ENCODE assay signal across 1 cellular context in genomic region chr2:30236591-30237245, GRCh38.
TF ChIP-seq lines count a peak whose summit lies in the region.

No MANE protein-coding gene starts in this region.

TF ChIP-seq in IMR-90, 13 proteins besides CTCF, POLR2A, EP300 and RAD21 (continued from another document):
- TF ChIP-seq ELK1 (IDR thresholded peaks at IDR 0.05; ENCODE audit: borderline replicate concordance, low read depth, low read length) (no peak), BHLHE40 (IDR thresholded peaks at IDR 0.05; ENCODE audit: low read depth, low read length) (no peak), CEBPB (IDR thresholded peaks at IDR 0.05; ENCODE audit: low read depth, low read length) (no peak), RCOR1 (IDR thresholded peaks at IDR 0.05; ENCODE audit: insufficient replicate concordance, low read length) (no peak)
